In the genomic region with DNA sequence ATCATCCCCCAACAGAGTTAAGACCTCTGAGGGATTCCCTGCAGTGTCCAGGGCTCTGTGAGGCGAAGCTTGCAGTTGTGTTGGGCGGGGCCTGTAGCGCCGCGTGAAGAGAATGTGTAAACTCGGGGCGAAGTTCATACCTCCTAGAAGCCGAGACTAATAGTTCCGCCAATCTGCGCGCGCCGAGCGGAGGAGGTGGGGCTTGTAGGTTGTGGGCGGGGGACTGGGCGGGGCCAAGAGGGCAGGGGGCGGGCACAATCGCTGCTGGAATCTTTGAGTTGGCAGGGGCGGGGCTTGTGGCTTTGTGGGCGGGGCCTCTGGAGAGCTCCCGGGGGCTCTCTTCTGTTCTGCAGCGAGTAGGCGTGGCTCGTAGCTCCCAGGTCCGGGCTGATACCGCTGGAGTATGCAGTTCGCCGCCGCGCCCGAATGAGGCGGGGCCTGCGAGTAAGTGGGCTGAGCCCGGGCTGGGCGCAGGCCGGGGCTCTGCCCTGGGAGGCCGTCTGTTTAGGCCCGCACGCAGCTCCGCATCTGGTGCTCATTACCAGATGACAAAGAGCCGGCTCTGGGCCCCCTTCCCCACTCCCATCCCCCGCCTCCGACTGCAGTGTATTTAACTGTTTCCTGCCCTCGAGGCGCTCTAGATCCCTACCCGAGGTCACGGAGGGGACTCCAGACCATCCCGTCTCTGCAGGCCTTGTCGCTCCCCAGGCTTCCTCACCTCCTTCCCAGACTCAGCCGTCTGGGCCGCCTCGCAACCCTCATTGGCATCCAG, we compare ENCODE assay signal across 8 cellular contexts. TPM values are rescaled to one million over a fixed set of nuclear protein-coding genes. Genes with fewer than 3 reads are reported as not detected.
DNase-seq lines count a peak whose midpoint lies in the region; ATAC-seq, FAIRE-seq and TF ChIP-seq lines count a peak whose summit lies in the region.

No MANE protein-coding gene starts in this region.

- peak overlapping the region; percentile 65 for H3K4me3 ChIP-seq in HUES64 (ENCODE audit: low read length)
- H3K4me3 ChIP-seq in OCI-LY1 (ENCODE audit: low read depth, low read length, poor library complexity, severe bottlenecking), result peak overlapping the region; percentile 70
- H3K4me3 ChIP-seq in endothelial cell of umbilical vein (replicated peaks in 1 of 3; ENCODE audit: insufficient read depth in 1 of 3, low read depth in 1 of 3, low read length in 3 of 3), result peak overlapping the region; percentile 35 to 82 (median 79)

- H3K9me1 ChIP-seq in endothelial cell of umbilical vein (replicated peaks; ENCODE audit: control insufficient read depth, extremely low read depth, insufficient read depth, low read length), result no peaks in the 10 kb centered on the region

- H3K4me3 Mint-ChIP-seq in Calu3 (ENCODE audit: low read depth, unreplicated experiment), result peak overlapping the region; percentile 90

- POLR2A ChIA-PET in endothelial cell of umbilical vein (lab: Charles Lee), result interaction anchor here (0.8 to 2.1 kb wide), 2 partner anchors 12 to 24 kb away, joined by 4 to 8 read pairs; a partner anchor contains a TSS

- dilution Hi-C loops in endothelial cell of umbilical vein (cut with MboI; ENCODE audit: extremely low pct_ligation_motif_present, low sequenced_read_pairs), result no loop called here

- TF ChIP-seq CTCF in Calu3 (IDR thresholded peaks at IDR 0.05; ENCODE audit: unreplicated experiment) (no peak), OCI-LY1 (IDR thresholded peaks at IDR 0.05; ENCODE audit: low read length) (no peak), endothelial cell of umbilical vein (IDR thresholded peaks at IDR 0.05; ENCODE audit: extremely low read depth in 1 of 2, insufficient read depth in 1 of 2, low read depth in 1 of 2, low read length in 2 of 2) (no peak)

- peaks cover 9% of the 10 kb centered on the region for H3K4me1 Mint-ChIP-seq in Calu3 (ENCODE audit: low read depth, unreplicated experiment)

- peaks cover 24% of the 10 kb centered on the region for H3K36me3 Mint-ChIP-seq in Calu3 (ENCODE audit: insufficient read depth, unreplicated experiment)

- H3K27me3 ChIP-seq in HUES64 (ENCODE audit: insufficient read depth, low read length), result no peaks in the 10 kb centered on the region
- no peaks in the 10 kb centered on the region for H3K27me3 ChIP-seq in OCI-LY1 (ENCODE audit: insufficient read depth, low read length)
- H3K27me3 ChIP-seq in endothelial cell of umbilical vein (ENCODE audit: control insufficient read depth in 2 of 2, insufficient read depth in 2 of 2, low read length in 2 of 2), result peaks cover 0 to 8% of the 10 kb centered on the region in 2 experiments

- ATAC-seq in GM21515 (IDR thresholded peaks at IDR 0.05; ENCODE audit: unreplicated experiment), result peak; percentile 68

- peaks cover 43% of the 10 kb centered on the region for H3K27me3 Mint-ChIP-seq in Calu3 (ENCODE audit: unreplicated experiment)

- H3K9ac ChIP-seq in HUES64 (ENCODE audit: low read depth, low read length) (peak overlapping the region; percentile 43), OCI-LY1 (ENCODE audit: low read length) (peak overlapping the region; percentile 53; the same call in 1 of the 2 replicates), endothelial cell of umbilical vein (replicated peaks; ENCODE audit: extremely low read depth, insufficient read depth, low read length) (peak overlapping the region; percentile 56)

- no peak for TF ChIP-seq POLR2A in endothelial cell of umbilical vein (IDR thresholded peaks at IDR 0.05; ENCODE audit: low read depth, low read length)

- H3K36me3 ChIP-seq in HUES64 (ENCODE audit: insufficient read depth, low read length) (no peaks in the 10 kb centered on the region), OCI-LY1 (ENCODE audit: insufficient read depth, low read length) (no peaks in the 10 kb centered on the region), endothelial cell of umbilical vein (ENCODE audit: control insufficient read depth in 2 of 2, extremely low read depth in 1 of 2, insufficient read depth in 2 of 2, low read length in 2 of 2) (no peaks in the 10 kb centered on the region)

- H3K9me3 Mint-ChIP-seq in Calu3 (ENCODE audit: low read depth, unreplicated experiment), result no peaks in the 10 kb centered on the region

- intact Hi-C loops in Calu3 (cut with micrococcal nuclease; ENCODE audit: unreplicated experiment), result no loop called here
- intact Hi-C loops in endothelial cell of umbilical vein (cut with micrococcal nuclease), result loop anchor here (1.0 to 5.0 kb wide), 6 partner anchors 16 to 125 kb away; a partner anchor contains a TSS

- BruUV-seq in Calu3 (replicated peaks; lab: Mats Ljungman, UMichigan), result no TSS peak
- no TSS peak for BruUV-seq in endothelial cell of umbilical vein (replicated peaks; lab: Mats Ljungman, UMichigan)

- H3K9me3 ChIP-seq in HUES64 (ENCODE audit: insufficient read depth, low read depth, low read length) (no peaks in the 10 kb centered on the region), OCI-LY1 (ENCODE audit: low read length) (no peaks in the 10 kb centered on the region), endothelial cell of umbilical vein (replicated peaks; ENCODE audit: control insufficient read depth, insufficient read depth, low read length) (no peaks in the 10 kb centered on the region)

- no peak overlapping the region for H2AFZ ChIP-seq in OCI-LY1 (ENCODE audit: low read length)
- H2AFZ ChIP-seq in endothelial cell of umbilical vein (ENCODE audit: low read depth, low read length), result peak overlapping the region; percentile 99

- H3K27ac ChIP-seq in HUES64 (ENCODE audit: low read depth, low read length) (peak overlapping the region; percentile 94), OCI-LY1 (ENCODE audit: low read depth, low read length, poor library complexity, severe bottlenecking) (peak overlapping the region; percentile 71), endothelial cell of umbilical vein (ENCODE audit: insufficient read depth, low read depth, low read length) (peak overlapping the region; percentile 52)

- no peaks in the 10 kb centered on the region for H3F3A ChIP-seq in OCI-LY1 (ENCODE audit: insufficient read depth, low read length)

- H3K4me2 ChIP-seq in OCI-LY1 (ENCODE audit: low read length) (peak overlapping the region; percentile 97), endothelial cell of umbilical vein (ENCODE audit: insufficient read depth, low read length) (peak overlapping the region; percentile 93)

- FAIRE-seq in endothelial cell of umbilical vein (lab: Jason Lieb, UNC), result peak; percentile 97

- DNase-seq in Calu3 (peak; percentile 97), activated T-cell treated with anti-CD3 and anti-CD28 coated beads for 1 hour (ENCODE audit: low read depth) (peak; percentile 99), endothelial cell of umbilical vein (ENCODE audit: low read depth, low spot score) (peak; percentile 94), midbrain (lab: John Stamatoyannopoulos, UW) (peak; percentile 92)
- DNase-seq in stimulated activated CD8-positive, alpha-beta memory T cell treated with anti-CD3 and anti-CD28 coated beads, Interleukin-15, amount 100 ng/mL, for 4 hours (ENCODE audit: low read depth in 2 of 2), result peak; percentile 89 to 96

- H3K9me2 ChIP-seq in OCI-LY1 (ENCODE audit: low read depth, low read length), result no peaks in the 10 kb centered on the region

- H3K79me2 ChIP-seq in OCI-LY1 (ENCODE audit: insufficient read depth, low read length) (no peaks in the 10 kb centered on the region), endothelial cell of umbilical vein (ENCODE audit: control insufficient read depth, insufficient read depth, low read length) (no peaks in the 10 kb centered on the region)

- CTCF ChIA-PET in Calu3 (lab: Charles Lee) (interaction anchor here (0.5 to 3.3 kb wide), 21 partner anchors 10 to 126 kb away, joined by 3 to 32 read pairs (median 5); a partner anchor contains a TSS), endothelial cell of umbilical vein (lab: Charles Lee) (interaction anchor here (0.6 to 9.5 kb wide), 17 partner anchors 9 to 149 kb away, joined by 3 to 225 read pairs (median 8); a partner anchor contains a TSS)

- WGBS in HUES64, result 1% methylated on average over 52 of the region's 52 CpGs

- no peaks in the 10 kb centered on the region for H4K20me1 ChIP-seq in OCI-LY1 (ENCODE audit: insufficient read depth, low read length)
- H4K20me1 ChIP-seq in endothelial cell of umbilical vein (replicated peaks; ENCODE audit: control insufficient read depth, extremely low read depth, insufficient read depth, low read length), result no peaks in the 10 kb centered on the region

- H3K27ac Mint-ChIP-seq in Calu3 (ENCODE audit: unreplicated experiment), result peak overlapping the region; percentile 83

- H3K4me1 ChIP-seq in HUES64 (ENCODE audit: insufficient read depth, low read length) (peaks cover 18% of the 10 kb centered on the region), OCI-LY1 (ENCODE audit: insufficient read depth, low read length, severe bottlenecking) (peaks cover 27% of the 10 kb centered on the region), endothelial cell of umbilical vein (ENCODE audit: control insufficient read depth, extremely low read depth, insufficient read depth, low read length) (peaks cover 4% of the 10 kb centered on the region)

RNA-seq across cellular contexts. Expression of a gene that starts 4.1 kb away (rescaled TPM):
- total RNA-seq in Calu3 (2022) (not detected in 2 replicates), endothelial cell of umbilical vein (not detected in 2 replicates)
- 2.0 TPM for polyA plus RNA-seq in HUES64 (2013, experiment 1 of 2)
- polyA plus RNA-seq in HUES64 (2013, experiment 2 of 2), result 2.9 TPM
- polyA plus RNA-seq in endothelial cell of umbilical vein, result 0.03 and 0.10 TPM in 2 replicates
- 0.01 TPM in 1 of 2 replicates, not detected in the other for polyA plus RNA-seq in endothelial cell of umbilical vein (2011; cell fraction: cytosol; rRNA removed)
- polyA plus RNA-seq in endothelial cell of umbilical vein (2011; cell fraction: nucleus; rRNA removed), result 0.04 and 0.07 TPM in 2 replicates
- 0.08 and 0.10 TPM in 2 replicates for polyA plus RNA-seq in endothelial cell of umbilical vein (2012)
- not detected in 2 replicates for polyA minus RNA-seq in endothelial cell of umbilical vein
- not detected for polyA minus RNA-seq in endothelial cell of umbilical vein (2011; cell fraction: cytosol; rRNA and poly(A)+ RNA removed)
- not detected in 2 replicates for polyA minus RNA-seq in endothelial cell of umbilical vein (2011; cell fraction: nucleus; rRNA and poly(A)+ RNA removed)

RNA-seq across cellular contexts. Expression of a gene that starts 21.0 kb away (rescaled TPM):
- total RNA-seq in Calu3 (2022) (1.4 and 3.0 TPM in 2 replicates), endothelial cell of umbilical vein (not detected in 2 replicates)
- polyA plus RNA-seq in HUES64 (2013, experiment 1 of 2), result 0.80 TPM
- 0.51 TPM for polyA plus RNA-seq in HUES64 (2013, experiment 2 of 2)
- polyA plus RNA-seq in endothelial cell of umbilical vein, result 0.03 TPM in 1 of 2 replicates, not detected in the other
- polyA plus RNA-seq in endothelial cell of umbilical vein (2011; cell fraction: cytosol; rRNA removed), result not detected in 2 replicates
- not detected in 2 replicates for polyA plus RNA-seq in endothelial cell of umbilical vein (2011; cell fraction: nucleus; rRNA removed)
- polyA plus RNA-seq in endothelial cell of umbilical vein (2012), result 0.10 TPM in 1 of 2 replicates, not detected in the other
- not detected in 2 replicates for polyA minus RNA-seq in endothelial cell of umbilical vein
- not detected for polyA minus RNA-seq in endothelial cell of umbilical vein (2011; cell fraction: cytosol; rRNA and poly(A)+ RNA removed)
- polyA minus RNA-seq in endothelial cell of umbilical vein (2011; cell fraction: nucleus; rRNA and poly(A)+ RNA removed), result not detected in 2 replicates

RNA-seq across cellular contexts. Expression of a gene that starts 23.5 kb away (rescaled TPM):
- total RNA-seq in Calu3 (2022), result 17.6 and 23.7 TPM in 2 replicates
- 2.5 TPM for polyA plus RNA-seq in HUES64 (2013, experiment 1 of 2)
- polyA plus RNA-seq in HUES64 (2013, experiment 2 of 2), result 3.3 TPM
- 9.1 and 10.2 TPM in 2 replicates for total RNA-seq in endothelial cell of umbilical vein
- polyA plus RNA-seq in endothelial cell of umbilical vein, result 4.4 and 4.7 TPM in 2 replicates
- polyA plus RNA-seq in endothelial cell of umbilical vein (2011; cell fraction: cytosol; rRNA removed), result 2.3 and 3.1 TPM in 2 replicates
- polyA plus RNA-seq in endothelial cell of umbilical vein (2011; cell fraction: nucleus; rRNA removed), result 10.3 and 10.8 TPM in 2 replicates
- 7.1 TPM in 2 replicates for polyA plus RNA-seq in endothelial cell of umbilical vein (2012)
- 1.1 and 1.9 TPM in 2 replicates for polyA minus RNA-seq in endothelial cell of umbilical vein
- 17.3 TPM for polyA minus RNA-seq in endothelial cell of umbilical vein (2011; cell fraction: cytosol; rRNA and poly(A)+ RNA removed)
- polyA minus RNA-seq in endothelial cell of umbilical vein (2011; cell fraction: nucleus; rRNA and poly(A)+ RNA removed), result 3.7 and 6.7 TPM in 2 replicates

RNA-seq across cellular contexts. Expression of a gene that starts 23.8 kb away (rescaled TPM):
- total RNA-seq in Calu3 (2022) (98.8 and 106 TPM in 2 replicates), endothelial cell of umbilical vein (104 and 123 TPM in 2 replicates)
- 49.8 TPM for polyA plus RNA-seq in HUES64 (2013, experiment 1 of 2)
- polyA plus RNA-seq in HUES64 (2013, experiment 2 of 2), result 44.6 TPM
- 271 and 383 TPM in 2 replicates for polyA plus RNA-seq in endothelial cell of umbilical vein
- 178 and 186 TPM in 2 replicates for polyA plus RNA-seq in endothelial cell of umbilical vein (2011; cell fraction: cytosol; rRNA removed)
- polyA plus RNA-seq in endothelial cell of umbilical vein (2011; cell fraction: nucleus; rRNA removed), result 117 and 128 TPM in 2 replicates
- polyA plus RNA-seq in endothelial cell of umbilical vein (2012), result 110 and 156 TPM in 2 replicates
- polyA minus RNA-seq in endothelial cell of umbilical vein, result 163 and 172 TPM in 2 replicates
- 190 TPM for polyA minus RNA-seq in endothelial cell of umbilical vein (2011; cell fraction: cytosol; rRNA and poly(A)+ RNA removed)
- 26.3 and 28.1 TPM in 2 replicates for polyA minus RNA-seq in endothelial cell of umbilical vein (2011; cell fraction: nucleus; rRNA and poly(A)+ RNA removed)

RNA-seq across cellular contexts. Expression of a gene that starts 32.2 kb away (rescaled TPM):
- 48.1 and 51.0 TPM in 2 replicates for total RNA-seq in Calu3 (2022)
- polyA plus RNA-seq in HUES64 (2013, experiment 1 of 2), result 39.2 TPM
- polyA plus RNA-seq in HUES64 (2013, experiment 2 of 2), result 33.9 TPM
- total RNA-seq in endothelial cell of umbilical vein, result 51.1 and 53.1 TPM in 2 replicates
- 43.8 and 51.4 TPM in 2 replicates for polyA plus RNA-seq in endothelial cell of umbilical vein
- polyA plus RNA-seq in endothelial cell of umbilical vein (2011; cell fraction: cytosol; rRNA removed), result 48.6 and 55.7 TPM in 2 replicates
- 37.6 and 44.7 TPM in 2 replicates for polyA plus RNA-seq in endothelial cell of umbilical vein (2011; cell fraction: nucleus; rRNA removed)
- 45.8 and 49.6 TPM in 2 replicates for polyA plus RNA-seq in endothelial cell of umbilical vein (2012)
- 14.6 and 16.2 TPM in 2 replicates for polyA minus RNA-seq in endothelial cell of umbilical vein
- polyA minus RNA-seq in endothelial cell of umbilical vein (2011; cell fraction: cytosol; rRNA and poly(A)+ RNA removed), result 27.4 TPM
- polyA minus RNA-seq in endothelial cell of umbilical vein (2011; cell fraction: nucleus; rRNA and poly(A)+ RNA removed), result 8.8 and 8.9 TPM in 2 replicates

Comparison
In these comparisons a context has a peak if more than half of its experiments do, and no peak if none do; other contexts are left out.
1. Peak in every context shown above with its lines: DNase-seq, ATAC-seq, H3K4me3 ChIP-seq and H3K27ac ChIP-seq.